ENCODE assay signal across 1 cellular context in genomic region chr18:11494093-11494492, GRCh38.
TF ChIP-seq lines count a peak whose summit lies in the region.

No MANE protein-coding gene starts in this region.

TF ChIP-seq in HepG2, 621 proteins besides CTCF, POLR2A, EP300 and RAD21 (continued from another document and continues in another):
- TF ChIP-seq, protein P1, sequence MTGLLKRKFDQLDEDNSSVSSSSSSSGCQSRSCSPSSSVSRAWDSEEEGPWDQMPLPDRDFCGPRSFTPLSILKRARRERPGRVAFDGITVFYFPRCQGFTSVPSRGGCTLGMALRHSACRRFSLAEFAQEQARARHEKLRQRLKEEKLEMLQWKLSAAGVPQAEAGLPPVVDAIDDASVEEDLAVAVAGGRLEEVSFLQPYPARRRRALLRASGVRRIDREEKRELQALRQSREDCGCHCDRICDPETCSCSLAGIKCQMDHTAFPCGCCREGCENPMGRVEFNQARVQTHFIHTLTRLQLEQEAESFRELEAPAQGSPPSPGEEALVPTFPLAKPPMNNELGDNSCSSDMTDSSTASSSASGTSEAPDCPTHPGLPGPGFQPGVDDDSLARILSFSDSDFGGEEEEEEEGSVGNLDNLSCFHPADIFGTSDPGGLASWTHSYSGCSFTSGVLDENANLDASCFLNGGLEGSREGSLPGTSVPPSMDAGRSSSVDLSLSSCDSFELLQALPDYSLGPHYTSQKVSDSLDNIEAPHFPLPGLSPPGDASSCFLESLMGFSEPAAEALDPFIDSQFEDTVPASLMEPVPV (CRISPR knock-in tag; IDR thresholded peaks at IDR 0.05): no peak
- TF ChIP-seq GFI1 (CRISPR knock-in tag; IDR thresholded peaks at IDR 0.05; ENCODE audit: borderline replicate concordance) (no peak), HNRNPL (IDR thresholded peaks at IDR 0.05; ENCODE audit: low read depth, low read length) (no peak), CREB1 (IDR thresholded peaks at IDR 0.05) (no peak), CREB1 (CRISPR knock-in tag; IDR thresholded peaks at IDR 0.05) (0 out of 2 replicates have a peak, but pooled peaks have one; percentile 21), FIP1L1 (IDR thresholded peaks at IDR 0.05; ENCODE audit: borderline replicate concordance, insufficient read depth, low read depth, low read length) (no peak), SALL2 (CRISPR knock-in tag; IDR thresholded peaks at IDR 0.05) (no peak), CREM (IDR thresholded peaks at IDR 0.05) (peak; percentile 46; the same call in 1 of the 2 replicates), CREM (CRISPR knock-in tag; IDR thresholded peaks at IDR 0.05) (no peak), NCOR1 (IDR thresholded peaks at IDR 0.05; ENCODE audit: borderline replicate concordance, low read length) (peak; percentile 65; the same call in 1 of the 2 replicates), CCAR2 (optimal IDR thresholded peaks at IDR 0.05; ENCODE audit: low read depth, low read length) (no peak), TOPORS (CRISPR knock-in tag; IDR thresholded peaks at IDR 0.05) (no peak), MTF1 (CRISPR knock-in tag; IDR thresholded peaks at IDR 0.05) (no peak), ZNF343 (CRISPR knock-in tag; IDR thresholded peaks at IDR 0.05) (no peak), HOXA3 (CRISPR knock-in tag; IDR thresholded peaks at IDR 0.05) (no peak), EHMT2 (IDR thresholded peaks at IDR 0.05; ENCODE audit: borderline replicate concordance, low read depth, low read length) (peak; percentile 55; the same call in 1 of the 2 replicates), PAXIP1 (CRISPR knock-in tag; conservative IDR thresholded peaks at IDR 0.05) (peak; percentile 85), SATB2 (CRISPR knock-in tag; IDR thresholded peaks at IDR 0.05) (no peak), ZMYM2 (CRISPR knock-in tag; IDR thresholded peaks at IDR 0.05) (no peak), ZNF530 (CRISPR knock-in tag; IDR thresholded peaks at IDR 0.05; ENCODE audit: low read depth) (no peak), THAP9 (CRISPR knock-in tag; IDR thresholded peaks at IDR 0.05; ENCODE audit: borderline replicate concordance) (no peak), ZNF225 (CRISPR knock-in tag; IDR thresholded peaks at IDR 0.05) (no peak), MYPOP (CRISPR knock-in tag; IDR thresholded peaks at IDR 0.05) (no peak), SSRP1 (CRISPR knock-in tag; IDR thresholded peaks at IDR 0.05) (no peak)
- TF ChIP-seq, protein P2, sequence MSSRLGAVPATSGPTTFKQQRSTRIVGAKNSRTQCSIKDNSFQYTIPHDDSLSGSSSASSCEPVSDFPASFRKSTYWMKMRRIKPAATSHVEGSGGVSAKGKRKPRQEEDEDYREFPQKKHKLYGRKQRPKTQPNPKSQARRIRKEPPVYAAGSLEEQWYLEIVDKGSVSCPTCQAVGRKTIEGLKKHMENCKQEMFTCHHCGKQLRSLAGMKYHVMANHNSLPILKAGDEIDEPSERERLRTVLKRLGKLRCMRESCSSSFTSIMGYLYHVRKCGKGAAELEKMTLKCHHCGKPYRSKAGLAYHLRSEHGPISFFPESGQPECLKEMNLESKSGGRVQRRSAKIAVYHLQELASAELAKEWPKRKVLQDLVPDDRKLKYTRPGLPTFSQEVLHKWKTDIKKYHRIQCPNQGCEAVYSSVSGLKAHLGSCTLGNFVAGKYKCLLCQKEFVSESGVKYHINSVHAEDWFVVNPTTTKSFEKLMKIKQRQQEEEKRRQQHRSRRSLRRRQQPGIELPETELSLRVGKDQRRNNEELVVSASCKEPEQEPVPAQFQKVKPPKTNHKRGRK (CRISPR knock-in tag; IDR thresholded peaks at IDR 0.05): no peak
- TF ChIP-seq, protein P3, sequence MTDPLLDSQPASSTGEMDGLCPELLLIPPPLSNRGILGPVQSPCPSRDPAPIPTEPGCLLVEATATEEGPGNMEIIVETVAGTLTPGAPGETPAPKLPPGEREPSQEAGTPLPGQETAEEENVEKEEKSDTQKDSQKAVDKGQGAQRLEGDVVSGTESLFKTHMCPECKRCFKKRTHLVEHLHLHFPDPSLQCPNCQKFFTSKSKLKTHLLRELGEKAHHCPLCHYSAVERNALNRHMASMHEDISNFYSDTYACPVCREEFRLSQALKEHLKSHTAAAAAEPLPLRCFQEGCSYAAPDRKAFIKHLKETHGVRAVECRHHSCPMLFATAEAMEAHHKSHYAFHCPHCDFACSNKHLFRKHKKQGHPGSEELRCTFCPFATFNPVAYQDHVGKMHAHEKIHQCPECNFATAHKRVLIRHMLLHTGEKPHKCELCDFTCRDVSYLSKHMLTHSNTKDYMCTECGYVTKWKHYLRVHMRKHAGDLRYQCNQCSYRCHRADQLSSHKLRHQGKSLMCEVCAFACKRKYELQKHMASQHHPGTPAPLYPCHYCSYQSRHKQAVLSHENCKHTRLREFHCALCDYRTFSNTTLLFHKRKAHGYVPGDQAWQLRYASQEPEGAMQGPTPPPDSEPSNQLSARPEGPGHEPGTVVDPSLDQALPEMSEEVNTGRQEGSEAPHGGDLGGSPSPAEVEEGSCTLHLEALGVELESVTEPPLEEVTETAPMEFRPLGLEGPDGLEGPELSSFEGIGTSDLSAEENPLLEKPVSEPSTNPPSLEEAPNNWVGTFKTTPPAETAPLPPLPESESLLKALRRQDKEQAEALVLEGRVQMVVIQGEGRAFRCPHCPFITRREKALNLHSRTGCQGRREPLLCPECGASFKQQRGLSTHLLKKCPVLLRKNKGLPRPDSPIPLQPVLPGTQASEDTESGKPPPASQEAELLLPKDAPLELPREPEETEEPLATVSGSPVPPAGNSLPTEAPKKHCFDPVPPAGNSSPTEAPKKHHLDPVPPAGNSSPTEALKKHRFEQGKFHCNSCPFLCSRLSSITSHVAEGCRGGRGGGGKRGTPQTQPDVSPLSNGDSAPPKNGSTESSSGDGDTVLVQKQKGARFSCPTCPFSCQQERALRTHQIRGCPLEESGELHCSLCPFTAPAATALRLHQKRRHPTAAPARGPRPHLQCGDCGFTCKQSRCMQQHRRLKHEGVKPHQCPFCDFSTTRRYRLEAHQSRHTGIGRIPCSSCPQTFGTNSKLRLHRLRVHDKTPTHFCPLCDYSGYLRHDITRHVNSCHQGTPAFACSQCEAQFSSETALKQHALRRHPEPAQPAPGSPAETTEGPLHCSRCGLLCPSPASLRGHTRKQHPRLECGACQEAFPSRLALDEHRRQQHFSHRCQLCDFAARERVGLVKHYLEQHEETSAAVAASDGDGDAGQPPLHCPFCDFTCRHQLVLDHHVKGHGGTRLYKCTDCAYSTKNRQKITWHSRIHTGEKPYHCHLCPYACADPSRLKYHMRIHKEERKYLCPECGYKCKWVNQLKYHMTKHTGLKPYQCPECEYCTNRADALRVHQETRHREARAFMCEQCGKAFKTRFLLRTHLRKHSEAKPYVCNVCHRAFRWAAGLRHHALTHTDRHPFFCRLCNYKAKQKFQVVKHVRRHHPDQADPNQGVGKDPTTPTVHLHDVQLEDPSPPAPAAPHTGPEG (CRISPR knock-in tag; IDR thresholded peaks at IDR 0.05): no peak
- TF ChIP-seq, protein P4, sequence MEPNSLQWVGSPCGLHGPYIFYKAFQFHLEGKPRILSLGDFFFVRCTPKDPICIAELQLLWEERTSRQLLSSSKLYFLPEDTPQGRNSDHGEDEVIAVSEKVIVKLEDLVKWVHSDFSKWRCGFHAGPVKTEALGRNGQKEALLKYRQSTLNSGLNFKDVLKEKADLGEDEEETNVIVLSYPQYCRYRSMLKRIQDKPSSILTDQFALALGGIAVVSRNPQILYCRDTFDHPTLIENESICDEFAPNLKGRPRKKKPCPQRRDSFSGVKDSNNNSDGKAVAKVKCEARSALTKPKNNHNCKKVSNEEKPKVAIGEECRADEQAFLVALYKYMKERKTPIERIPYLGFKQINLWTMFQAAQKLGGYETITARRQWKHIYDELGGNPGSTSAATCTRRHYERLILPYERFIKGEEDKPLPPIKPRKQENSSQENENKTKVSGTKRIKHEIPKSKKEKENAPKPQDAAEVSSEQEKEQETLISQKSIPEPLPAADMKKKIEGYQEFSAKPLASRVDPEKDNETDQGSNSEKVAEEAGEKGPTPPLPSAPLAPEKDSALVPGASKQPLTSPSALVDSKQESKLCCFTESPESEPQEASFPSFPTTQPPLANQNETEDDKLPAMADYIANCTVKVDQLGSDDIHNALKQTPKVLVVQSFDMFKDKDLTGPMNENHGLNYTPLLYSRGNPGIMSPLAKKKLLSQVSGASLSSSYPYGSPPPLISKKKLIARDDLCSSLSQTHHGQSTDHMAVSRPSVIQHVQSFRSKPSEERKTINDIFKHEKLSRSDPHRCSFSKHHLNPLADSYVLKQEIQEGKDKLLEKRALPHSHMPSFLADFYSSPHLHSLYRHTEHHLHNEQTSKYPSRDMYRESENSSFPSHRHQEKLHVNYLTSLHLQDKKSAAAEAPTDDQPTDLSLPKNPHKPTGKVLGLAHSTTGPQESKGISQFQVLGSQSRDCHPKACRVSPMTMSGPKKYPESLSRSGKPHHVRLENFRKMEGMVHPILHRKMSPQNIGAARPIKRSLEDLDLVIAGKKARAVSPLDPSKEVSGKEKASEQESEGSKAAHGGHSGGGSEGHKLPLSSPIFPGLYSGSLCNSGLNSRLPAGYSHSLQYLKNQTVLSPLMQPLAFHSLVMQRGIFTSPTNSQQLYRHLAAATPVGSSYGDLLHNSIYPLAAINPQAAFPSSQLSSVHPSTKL (CRISPR knock-in tag; IDR thresholded peaks at IDR 0.05): peak; percentile 68; the same call in 1 of the 2 replicates
- TF ChIP-seq, protein P5, sequence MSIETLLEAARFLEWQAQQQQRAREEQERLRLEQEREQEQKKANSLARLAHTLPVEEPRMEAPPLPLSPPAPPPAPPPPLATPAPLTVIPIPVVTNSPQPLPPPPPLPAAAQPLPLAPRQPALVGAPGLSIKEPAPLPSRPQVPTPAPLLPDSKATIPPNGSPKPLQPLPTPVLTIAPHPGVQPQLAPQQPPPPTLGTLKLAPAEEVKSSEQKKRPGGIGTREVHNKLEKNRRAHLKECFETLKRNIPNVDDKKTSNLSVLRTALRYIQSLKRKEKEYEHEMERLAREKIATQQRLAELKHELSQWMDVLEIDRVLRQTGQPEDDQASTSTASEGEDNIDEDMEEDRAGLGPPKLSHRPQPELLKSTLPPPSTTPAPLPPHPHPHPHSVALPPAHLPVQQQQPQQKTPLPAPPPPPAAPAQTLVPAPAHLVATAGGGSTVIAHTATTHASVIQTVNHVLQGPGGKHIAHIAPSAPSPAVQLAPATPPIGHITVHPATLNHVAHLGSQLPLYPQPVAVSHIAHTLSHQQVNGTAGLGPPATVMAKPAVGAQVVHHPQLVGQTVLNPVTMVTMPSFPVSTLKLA (IDR thresholded peaks at IDR 0.05): no peak
- TF ChIP-seq, protein P6, sequence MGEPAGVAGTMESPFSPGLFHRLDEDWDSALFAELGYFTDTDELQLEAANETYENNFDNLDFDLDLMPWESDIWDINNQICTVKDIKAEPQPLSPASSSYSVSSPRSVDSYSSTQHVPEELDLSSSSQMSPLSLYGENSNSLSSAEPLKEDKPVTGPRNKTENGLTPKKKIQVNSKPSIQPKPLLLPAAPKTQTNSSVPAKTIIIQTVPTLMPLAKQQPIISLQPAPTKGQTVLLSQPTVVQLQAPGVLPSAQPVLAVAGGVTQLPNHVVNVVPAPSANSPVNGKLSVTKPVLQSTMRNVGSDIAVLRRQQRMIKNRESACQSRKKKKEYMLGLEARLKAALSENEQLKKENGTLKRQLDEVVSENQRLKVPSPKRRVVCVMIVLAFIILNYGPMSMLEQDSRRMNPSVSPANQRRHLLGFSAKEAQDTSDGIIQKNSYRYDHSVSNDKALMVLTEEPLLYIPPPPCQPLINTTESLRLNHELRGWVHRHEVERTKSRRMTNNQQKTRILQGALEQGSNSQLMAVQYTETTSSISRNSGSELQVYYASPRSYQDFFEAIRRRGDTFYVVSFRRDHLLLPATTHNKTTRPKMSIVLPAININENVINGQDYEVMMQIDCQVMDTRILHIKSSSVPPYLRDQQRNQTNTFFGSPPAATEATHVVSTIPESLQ (CRISPR knock-in tag; conservative IDR thresholded peaks at IDR 0.05): no peak
